Comparison of ENCODE assay signal across 29 cellular contexts in genomic region chr22:48745842-48746788, GRCh38.
DNase-seq lines count a peak whose midpoint lies in the region; ATAC-seq and TF ChIP-seq lines count a peak whose summit lies in the region.
"Had no signal": no experiment of that assay in that cellular context is flagged by ENCODE, and none has a peak within 500 bp of the region (broad histone marks: within the 10 kb centered on the region; RNA-seq: fewer than 3 reads in every experiment).

No MANE protein-coding gene starts in this region.

- POLR2A ChIA-PET in activated CD4-positive, alpha-beta memory T cell treated with anti-CD3 and anti-CD28 coated beads, Interleukin-2, amount 10 ng/mL, durations not matched to agents 7 days and 5 days (lab: Charles Lee): no interaction called here
- POLR2A ChIA-PET in activated CD4-positive, alpha-beta memory T cell treated with anti-CD3 and anti-CD28 coated beads for 36 hours (lab: Charles Lee): no interaction called here

- H3K4me3 Mint-ChIP-seq in activated CD4-positive, alpha-beta memory T cell treated with anti-CD3 and anti-CD28 coated beads, Interleukin-2, amount 10 ng/mL, durations not matched to agents 7 days and 5 days: no peak overlapping the region
- no peak overlapping the region for H3K4me3 Mint-ChIP-seq in activated CD4-positive, alpha-beta memory T cell treated with anti-CD3 and anti-CD28 coated beads for 36 hours
- H3K4me3 Mint-ChIP-seq: activated naive CD8-positive, alpha-beta T cell; activated T-cell treated with anti-CD3 and anti-CD28 coated beads, Interleukin-2, amount 50 U/mL, for 4 hours; B cell; HFFc6; immature natural killer cell; T-helper 17 cell had no signal

- H3K9me3 ChIP-seq in esophagus muscularis mucosa: no peaks in the 10 kb centered on the region
- no peaks in the 10 kb centered on the region for H3K9me3 ChIP-seq in prostate gland
- H3K9me3 ChIP-seq in WERI-Rb-1 (ENCODE audit: severe bottlenecking): no peaks in the 10 kb centered on the region
- H3K9me3 ChIP-seq: Peyer's patch had no signal

- TF ChIP-seq CTCF in esophagus muscularis mucosa (IDR thresholded peaks at IDR 0.05) (no peak), prostate gland (IDR thresholded peaks at IDR 0.05) (no peak), WERI-Rb-1 (IDR thresholded peaks at IDR 0.05; ENCODE audit: low read depth, low read length) (no peak)

- intact Hi-C loops in activated CD4-positive, alpha-beta memory T cell treated with anti-CD3 and anti-CD28 coated beads for 36 hours (cut with micrococcal nuclease): no loop called here
- intact Hi-C loops in esophagus muscularis mucosa (cut with DNase I) (no loop called here), prostate gland (cut with DNase I) (no loop called here)

- H3K4me1 ChIP-seq in esophagus muscularis mucosa: no peaks in the 10 kb centered on the region
- H3K4me1 ChIP-seq in prostate gland (replicated peaks): no peaks in the 10 kb centered on the region
- H3K4me1 ChIP-seq: Peyer's patch had no signal

- H3K36me3 ChIP-seq in esophagus muscularis mucosa: no peaks in the 10 kb centered on the region
- H3K36me3 ChIP-seq in prostate gland: no peaks in the 10 kb centered on the region
- H3K36me3 ChIP-seq in WERI-Rb-1: no peaks in the 10 kb centered on the region
- H3K36me3 ChIP-seq: Peyer's patch had no signal

- H3K36me3 Mint-ChIP-seq in activated CD4-positive, alpha-beta memory T cell treated with anti-CD3 and anti-CD28 coated beads, Interleukin-2, amount 10 ng/mL, durations not matched to agents 7 days and 5 days (ENCODE audit: low read depth): no peaks in the 10 kb centered on the region
- H3K36me3 Mint-ChIP-seq in activated CD4-positive, alpha-beta memory T cell treated with anti-CD3 and anti-CD28 coated beads for 36 hours: no peaks in the 10 kb centered on the region
- H3K36me3 Mint-ChIP-seq: activated naive CD8-positive, alpha-beta T cell; immature natural killer cell had no signal

- DNase-seq in activated CD4-positive, alpha-beta memory T cell treated with anti-CD3 and anti-CD28 coated beads, Interleukin-2, amount 10 ng/mL, durations not matched to agents 7 days and 5 days: peak; percentile 9
- DNase-seq in activated CD4-positive, alpha-beta memory T cell treated with anti-CD3 and anti-CD28 coated beads for 36 hours: no peak
- DNase-seq in H4 (ENCODE audit: low spot score): peak; percentile 1
- DNase-seq in esophagus muscularis mucosa (ENCODE audit: extremely low spot score): peak; percentile 80
- peak; percentile 1 for DNase-seq in prostate gland (ENCODE audit: low spot score)
- no peak for DNase-seq in WERI-Rb-1
- DNase-seq: activated CD4-positive, alpha-beta T cell treated with anti-CD3 and anti-CD28 coated beads, Interleukin-2, amount 50 U/mL, for 48 hours; activated T-cell treated with anti-CD3 and anti-CD28 coated beads, Interleukin-2, amount 50 U/mL, for 4 hours; cerebellar nuclear complex; DMS79 treated with DMSO at 0.1 percent for 48 hours; effector CD8-positive, alpha-beta T cell; HFFc6; immature natural killer cell; NCI-H1048; NCI-H2081 treated with DMSO at 0.1 percent for 48 hours; NCI-H510A treated with DMSO at 0.1 percent for 48 hours; NK-92 treated with Interleukin-12 subunit alpha and Interleukin-12 subunit beta, amount 100 ng/mL, for 24 hours; stimulated activated CD4-positive, alpha-beta T cell treated with anti-CD3 and anti-CD28 coated beads, Interleukin-4, amount 100 ng/mL, for 4 hours; T-helper 17 cell; trophoblast cell had no signal

- CTCF ChIA-PET in activated CD4-positive, alpha-beta memory T cell treated with anti-CD3 and anti-CD28 coated beads, Interleukin-2, amount 10 ng/mL, durations not matched to agents 7 days and 5 days (lab: Charles Lee): no interaction called here
- CTCF ChIA-PET in activated CD4-positive, alpha-beta memory T cell treated with anti-CD3 and anti-CD28 coated beads for 36 hours (lab: Charles Lee): no interaction called here

- no peak for TF ChIP-seq POLR2A in esophagus muscularis mucosa (IDR thresholded peaks at IDR 0.05; ENCODE audit: low read depth)
- TF ChIP-seq POLR2A in prostate gland (IDR thresholded peaks at IDR 0.05): no peak

- no peak overlapping the region for H3K27ac Mint-ChIP-seq in activated CD4-positive, alpha-beta memory T cell treated with anti-CD3 and anti-CD28 coated beads, Interleukin-2, amount 10 ng/mL, durations not matched to agents 7 days and 5 days
- H3K27ac Mint-ChIP-seq in activated CD4-positive, alpha-beta memory T cell treated with anti-CD3 and anti-CD28 coated beads for 36 hours: no peak overlapping the region
- H3K27ac Mint-ChIP-seq: activated naive CD8-positive, alpha-beta T cell; B cell; HFFc6; immature natural killer cell; T-helper 17 cell had no signal

- H3K9me3 Mint-ChIP-seq in activated CD4-positive, alpha-beta memory T cell treated with anti-CD3 and anti-CD28 coated beads, Interleukin-2, amount 10 ng/mL, durations not matched to agents 7 days and 5 days: no peaks in the 10 kb centered on the region
- no peaks in the 10 kb centered on the region for H3K9me3 Mint-ChIP-seq in activated CD4-positive, alpha-beta memory T cell treated with anti-CD3 and anti-CD28 coated beads for 36 hours
- H3K9me3 Mint-ChIP-seq: activated T-cell treated with anti-CD3 and anti-CD28 coated beads, Interleukin-2, amount 50 U/mL, for 4 hours; immature natural killer cell had no signal

- no peaks in the 10 kb centered on the region for H3K27me3 Mint-ChIP-seq in activated CD4-positive, alpha-beta memory T cell treated with anti-CD3 and anti-CD28 coated beads, Interleukin-2, amount 10 ng/mL, durations not matched to agents 7 days and 5 days
- no peaks in the 10 kb centered on the region for H3K27me3 Mint-ChIP-seq in activated CD4-positive, alpha-beta memory T cell treated with anti-CD3 and anti-CD28 coated beads for 36 hours
- H3K27me3 Mint-ChIP-seq: activated naive CD8-positive, alpha-beta T cell; B cell; T-helper 17 cell had no signal

- no peak for TF ChIP-seq EP300 in esophagus muscularis mucosa (IDR thresholded peaks at IDR 0.05)

- H3K4me1 Mint-ChIP-seq in activated CD4-positive, alpha-beta memory T cell treated with anti-CD3 and anti-CD28 coated beads, Interleukin-2, amount 10 ng/mL, durations not matched to agents 7 days and 5 days: no peaks in the 10 kb centered on the region
- H3K4me1 Mint-ChIP-seq in activated CD4-positive, alpha-beta memory T cell treated with anti-CD3 and anti-CD28 coated beads for 36 hours (ENCODE audit: low read depth): no peaks in the 10 kb centered on the region
- H3K4me1 Mint-ChIP-seq: B cell, immature natural killer cell, T-helper 17 cell had no signal

- H3K27ac ChIP-seq in esophagus muscularis mucosa (replicated peaks in 1 of 4): no peak overlapping the region
- no peak overlapping the region for H3K27ac ChIP-seq in prostate gland
- no peak overlapping the region for H3K27ac ChIP-seq in WERI-Rb-1
- H3K27ac ChIP-seq: hepatocyte, Peyer's patch, SK-N-MC, VCaP had no signal

- H3K27me3 ChIP-seq in esophagus muscularis mucosa: peaks cover 0 to 3% (median 0%) of the 10 kb centered on the region in 4 donors
- no peaks in the 10 kb centered on the region for H3K27me3 ChIP-seq in prostate gland (replicated peaks; ENCODE audit: insufficient read depth)
- no peaks in the 10 kb centered on the region for H3K27me3 ChIP-seq in WERI-Rb-1 (ENCODE audit: insufficient read depth, low read depth, severe bottlenecking)
- H3K27me3 ChIP-seq: hepatocyte, Peyer's patch had no signal

- no peak for ATAC-seq in HG03025 (IDR thresholded peaks at IDR 0.05; ENCODE audit: low FRiP score, unreplicated experiment)
- no peak for ATAC-seq in activated CD4-positive, CD25-positive, alpha-beta regulatory T cell treated with anti-CD3 and anti-CD28 coated beads, Interleukin-2, amount 50 U/mL, for 24 hours
- ATAC-seq: activated T-cell treated with anti-CD3 and anti-CD28 coated beads, Interleukin-2, amount 50 U/mL, for 4 hours; esophagus mucosa; T-helper 17 cell had no signal

- 82% methylated on average over 31 of the region's 32 CpGs for WGBS in esophagus muscularis mucosa
- WGBS in prostate gland: 76% methylated on average over 32 of the region's 32 CpGs

- H3K4me3 ChIP-seq in esophagus muscularis mucosa (no peak overlapping the region), prostate gland (no peak overlapping the region), WERI-Rb-1 (ENCODE audit: low read depth, low read length) (no peak overlapping the region)
- H3K4me3 ChIP-seq: hepatocyte, Peyer's patch, SK-N-MC had no signal

Comparison
In these comparisons a context has a peak if more than half of its experiments do, and no peak if none do; other contexts are left out.
1. DNase-seq: peak in activated CD4-positive, alpha-beta memory T cell treated with anti-CD3 and anti-CD28 coated beads, Interleukin-2, amount 10 ng/mL, durations not matched to agents 7 days and 5 days (single experiment), H4 (single experiment), esophagus muscularis mucosa (single experiment) and prostate gland (single experiment); none in activated CD4-positive, alpha-beta memory T cell treated with anti-CD3 and anti-CD28 coated beads for 36 hours (single experiment) and WERI-Rb-1 (single experiment).